Comparison of ENCODE assay signal across 26 cellular contexts in genomic region chr22:38211556-38211955, GRCh38.
"Had no signal": no experiment of that assay in that cellular context is flagged by ENCODE, and none has a peak within 500 bp of the region (broad histone marks: within the 10 kb centered on the region; RNA-seq: fewer than 3 reads in every experiment).

No MANE protein-coding gene starts in this region.

- DNase-seq: activated CD4-positive, alpha-beta T cell treated with anti-CD3 and anti-CD28 coated beads for 48 hours; activated CD4-positive, alpha-beta T cell treated with anti-CD3 and anti-CD28 coated beads, Interleukin-2, amount 50 U/mL, for 4 hours; activated CD4-positive, CD25-positive, alpha-beta regulatory T cell treated with anti-CD3 and anti-CD28 coated beads, Interleukin-2, amount 50 U/mL, for 72 hours; activated CD8-positive, alpha-beta memory T cell treated with anti-CD3 and anti-CD28 coated beads, Interleukin-2, amount 50 U/mL, for 48 hours; activated CD8-positive, alpha-beta T cell treated with anti-CD3 and anti-CD28 coated beads, Interleukin-2, amount 10 ng/mL, durations not matched to agents 7 days and 5 days; activated T-cell treated with anti-CD3 and anti-CD28 coated beads, Interleukin-2, amount 50 U/mL, for 1 hour; aorta; Kasumi-1; KBM-7; NCI-H1048; NCI-H146; NCI-H187 treated with DMSO at 0.1 percent for 48 hours; NCI-H2107; NCI-H2171 treated with DMSO at 0.1 percent for 48 hours; NCI-H226; NCI-H526 treated with DMSO at 0.1 percent for 48 hours; Peyer's patch; SHP77; SW 1271; T-helper 9 cell had no signal

- H3K27ac ChIP-seq: Peyer's patch, SJSA1 had no signal

- H3K4me3 Mint-ChIP-seq: activated CD8-positive, alpha-beta T cell treated with anti-CD3 and anti-CD28 coated beads, Interleukin-2, amount 10 ng/mL, durations not matched to agents 7 days and 5 days; activated naive CD4-positive, alpha-beta T cell treated with anti-CD3 and anti-CD28 coated beads, Interleukin-2, amount 50 U/mL, for 24 hours; central memory CD8-positive, alpha-beta T cell; T-helper 1 cell treated with Interleukin-12 subunit alpha and Interleukin-12 subunit beta and Interleukin-4 antibody, amounts not matched to agents 30 μg/mL and 1 μg/mL, for 36 hours; WTC11 had no signal

- H3K4me3 ChIP-seq: Peyer's patch, SJSA1 had no signal

- H3K36me3 Mint-ChIP-seq: activated naive CD4-positive, alpha-beta T cell treated with anti-CD3 and anti-CD28 coated beads, Interleukin-2, amount 50 U/mL, for 24 hours had no signal

- ATAC-seq: activated CD8-positive, alpha-beta T cell treated with anti-CD3 and anti-CD28 coated beads, Interleukin-2, amount 10 ng/mL, durations not matched to agents 7 days and 5 days; SK-N-SH treated with all-trans-retinoic acid at 6 μM for 48 hours; WTC11 had no signal

- H3K27me3 Mint-ChIP-seq: activated naive CD4-positive, alpha-beta T cell treated with anti-CD3 and anti-CD28 coated beads, Interleukin-2, amount 50 U/mL, for 24 hours; central memory CD8-positive, alpha-beta T cell had no signal

- H3K9me3 Mint-ChIP-seq: activated naive CD4-positive, alpha-beta T cell treated with anti-CD3 and anti-CD28 coated beads, Interleukin-2, amount 50 U/mL, for 24 hours; central memory CD8-positive, alpha-beta T cell; T-helper 1 cell treated with Interleukin-12 subunit alpha and Interleukin-12 subunit beta and Interleukin-4 antibody, amounts not matched to agents 30 μg/mL and 1 μg/mL, for 36 hours; WTC11 had no signal

- H3K27ac Mint-ChIP-seq: activated CD8-positive, alpha-beta T cell treated with anti-CD3 and anti-CD28 coated beads, Interleukin-2, amount 10 ng/mL, durations not matched to agents 7 days and 5 days; activated naive CD4-positive, alpha-beta T cell treated with anti-CD3 and anti-CD28 coated beads, Interleukin-2, amount 50 U/mL, for 24 hours; T-helper 1 cell treated with Interleukin-12 subunit alpha and Interleukin-12 subunit beta and Interleukin-4 antibody, amounts not matched to agents 30 μg/mL and 1 μg/mL, for 36 hours; WTC11 had no signal

- H3K27me3 ChIP-seq: Peyer's patch, SJSA1 had no signal

- H3K9me3 ChIP-seq: Peyer's patch, SJSA1 had no signal

- H3K36me3 ChIP-seq: Peyer's patch had no signal
